Comparison of ENCODE assay signal across 31 cellular contexts in the genomic region with DNA sequence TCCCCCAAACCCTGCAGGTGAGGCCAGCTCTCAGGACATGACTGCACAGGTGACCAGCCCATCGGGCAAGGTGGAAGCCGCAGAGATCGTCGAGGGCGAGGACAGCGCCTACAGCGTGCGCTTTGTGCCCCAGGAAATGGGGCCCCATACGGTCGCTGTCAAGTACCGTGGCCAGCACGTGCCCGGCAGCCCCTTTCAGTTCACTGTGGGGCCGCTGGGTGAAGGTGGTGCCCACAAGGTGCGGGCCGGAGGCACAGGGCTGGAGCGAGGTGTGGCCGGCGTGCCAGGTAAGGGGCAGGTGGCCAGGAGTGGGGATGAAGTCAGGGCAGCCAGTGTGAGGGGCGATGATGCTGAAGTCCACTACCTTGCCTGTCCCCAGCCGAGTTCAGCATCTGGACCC. TPM values are rescaled to one million over a fixed set of nuclear protein-coding genes. Genes with fewer than 3 reads are reported as not detected.
"Had no signal": no experiment of that assay in that cellular context is flagged by ENCODE, and none has a peak within 500 bp of the region (broad histone marks: within the 10 kb centered on the region; RNA-seq: fewer than 3 reads in every experiment).

No MANE protein-coding gene starts in this region.

- H3K4me3 ChIP-seq: left lung, lower lobe of right lung, right atrium auricular region, right lobe of liver, skin epidermis, stomach, testis, thyroid gland, transverse colon, upper lobe of left lung, vagina had no signal

- H3K9ac ChIP-seq: parathyroid adenoma had no signal

- H3K9me3 ChIP-seq: left lung, lower lobe of right lung, neutrophil, right atrium auricular region, right lobe of liver, stomach, testis, thyroid gland, transverse colon, upper lobe of left lung, vagina had no signal

- H3K27me3 Mint-ChIP-seq: naive thymus-derived CD8-positive, alpha-beta T cell had no signal

- H3K36me3 ChIP-seq: left lung, lower lobe of right lung, neutrophil, right lobe of liver, thyroid gland, transverse colon, upper lobe of left lung had no signal

- H3K4me1 Mint-ChIP-seq: immature natural killer cell; naive thymus-derived CD8-positive, alpha-beta T cell; neural crest cell; stimulated activated naive B cell treated with anti-CD40 and anti-IgM and Interleukin-4, amounts not matched to agents 10 μg/mL and 1 μg/mL and 100 μg/mL, for 72 hours had no signal

- H3K27ac ChIP-seq: left lung, lower lobe of right lung, neutrophil, parathyroid adenoma, right atrium auricular region, right lobe of liver, skin epidermis, stomach, testis, thyroid gland, transverse colon, upper lobe of left lung, vagina had no signal

- H3K27me3 ChIP-seq: left lung, right atrium auricular region, right lobe of liver, stomach, testis, thyroid gland, transverse colon, upper lobe of left lung, vagina had no signal

- H3K4me3 Mint-ChIP-seq: immature natural killer cell; naive thymus-derived CD8-positive, alpha-beta T cell; nephron; neural crest cell; stimulated activated naive B cell treated with anti-CD40 and anti-IgM and Interleukin-4, amounts not matched to agents 10 μg/mL and 1 μg/mL and 100 μg/mL, for 72 hours had no signal

- DNase-seq: hypothalamus; immature natural killer cell; kidney; left colon; left lung; lower lobe of right lung; mammary epithelial cell; mesenchymal stem cell; naive thymus-derived CD8-positive, alpha-beta T cell; occipital lobe; right lobe of liver; stimulated activated CD4-positive, alpha-beta T cell treated with anti-CD3 and anti-CD28 coated beads, Interleukin-12 subunit alpha, Interleukin-12 subunit beta, amount 100 ng/mL, for 4 hours; stimulated activated CD4-positive, alpha-beta T cell treated with anti-CD3 and anti-CD28 coated beads, Interleukin-15, amount 100 ng/mL, for 24 hours; stimulated activated CD4-positive, alpha-beta T cell treated with anti-CD3 and anti-CD28 coated beads, Interleukin-2, amount 100 ng/mL, for 24 hours; stimulated activated CD4-positive, alpha-beta T cell treated with anti-CD3 and anti-CD28 coated beads, Interleukin-4, amount 100 ng/mL, for 1 hour; stimulated activated naive B cell treated with anti-CD40 and anti-IgM and Interleukin-4, amounts not matched to agents 10 μg/mL and 1 μg/mL and 100 μg/mL, for 72 hours; stimulated activated naive CD8-positive, alpha-beta T cell treated with anti-CD3 and anti-CD28 coated beads, Interleukin-15, Interleukin-2, amounts not matched to agents 100 U/mL and 50 U/mL, for 24 hours; stomach; testis; thyroid gland; transverse colon had no signal

- H3K27ac Mint-ChIP-seq: immature natural killer cell; naive thymus-derived CD8-positive, alpha-beta T cell; nephron; stimulated activated naive B cell treated with anti-CD40 and anti-IgM and Interleukin-4, amounts not matched to agents 10 μg/mL and 1 μg/mL and 100 μg/mL, for 72 hours had no signal

- ATAC-seq: left lung; lower lobe of right lung; naive thymus-derived CD8-positive, alpha-beta T cell; right lobe of liver; stimulated activated naive B cell treated with anti-CD40 and anti-IgM and Interleukin-4, amounts not matched to agents 10 μg/mL and 1 μg/mL and 100 μg/mL, for 72 hours; stimulated activated naive CD8-positive, alpha-beta T cell treated with anti-CD3 and anti-CD28 coated beads, Interleukin-15, Interleukin-2, amounts not matched to agents 100 U/mL and 50 U/mL, for 24 hours had no signal

- H3K36me3 Mint-ChIP-seq: immature natural killer cell; naive thymus-derived CD8-positive, alpha-beta T cell; stimulated activated naive B cell treated with anti-CD40 and anti-IgM and Interleukin-4, amounts not matched to agents 10 μg/mL and 1 μg/mL and 100 μg/mL, for 72 hours had no signal

- H3K9me3 Mint-ChIP-seq: immature natural killer cell; naive thymus-derived CD8-positive, alpha-beta T cell; nephron; neural crest cell; stimulated activated naive B cell treated with anti-CD40 and anti-IgM and Interleukin-4, amounts not matched to agents 10 μg/mL and 1 μg/mL and 100 μg/mL, for 72 hours had no signal

- H2AFZ ChIP-seq: parathyroid adenoma had no signal

- H3K79me2 ChIP-seq: parathyroid adenoma had no signal

- H3K4me1 ChIP-seq: left lung, lower lobe of right lung, right lobe of liver, upper lobe of left lung had no signal

- FAIRE-seq: islet of Langerhans, kidney had no signal

RNA-seq across cellular contexts. Expression of gene FLNC, which starts 24.2 kb away (rescaled TPM):
- total RNA-seq: naive thymus-derived CD8-positive, alpha-beta T cell had no signal
- polyA plus RNA-seq: immature natural killer cell had no signal

RNA-seq across cellular contexts. Expression of gene KCP, which starts 56.1 kb away (rescaled TPM):
- total RNA-seq: pulmonary artery endothelial cell, right atrium auricular region had no signal
- polyA plus RNA-seq: naive thymus-derived CD8-positive, alpha-beta T cell had no signal
